Comparison of ENCODE assay signal across 8 cellular contexts in genomic region chr2:173076557-173077345, GRCh38. TPM values are rescaled to one million over a fixed set of nuclear protein-coding genes. Genes with fewer than 3 reads are reported as not detected.
A peak's percentile ranks its signal among the peaks of the same experiment; 100 is the strongest.
DNase-seq lines count a peak whose midpoint lies in the region; ATAC-seq, FAIRE-seq and TF ChIP-seq lines count a peak whose summit lies in the region.

No MANE protein-coding gene starts in this region.

- no peaks in the 10 kb centered on the region for H3K9me3 ChIP-seq in CD8-positive, alpha-beta memory T cell (ENCODE audit: low read length)
- H3K9me3 ChIP-seq in RWPE2 (ENCODE audit: severe bottlenecking), result no peaks in the 10 kb centered on the region

- DNase-seq in CD8-positive, alpha-beta memory T cell, result peak in 3 of 5 donors; percentile 2 to 46 (median 3)
- peak; percentile 15 for DNase-seq in GM19239 (ENCODE audit: insufficient read length, low spot score)
- DNase-seq in RWPE2 (ENCODE audit: low spot score), result peak; percentile 55
- peak in 7 of 61 donors; percentile 1 to 43 (median 18) for DNase-seq in caudate nucleus (lab: John Stamatoyannopoulos, UW)
- DNase-seq in left colon, result peak; percentile 31 to 55
- DNase-seq in stimulated activated naive B cell treated with anti-CD40 and anti-IgM and Interleukin-4, amounts not matched to agents 10 μg/mL and 1 μg/mL and 100 μg/mL, for 72 hours, result peak; percentile 3
- no peak for DNase-seq in effector CD8-positive, alpha-beta T cell (lab: John Stamatoyannopoulos, UW)

- peak overlapping the region; percentile 60 for H3K4me3 ChIP-seq in CD8-positive, alpha-beta memory T cell (ENCODE audit: low read length)
- H3K4me3 ChIP-seq in RWPE2 (ENCODE audit: severe bottlenecking), result peak overlapping the region; percentile 70

- H3K4me1 ChIP-seq in CD8-positive, alpha-beta memory T cell (ENCODE audit: insufficient read depth, low read length), result no peaks in the 10 kb centered on the region
- peaks cover 28% of the 10 kb centered on the region for H3K4me1 ChIP-seq in RWPE2 (ENCODE audit: insufficient read depth, poor library complexity, severe bottlenecking)

- H3K27ac ChIP-seq in CD8-positive, alpha-beta memory T cell (ENCODE audit: low read depth, low read length), result peak overlapping the region; percentile 62
- H3K27ac ChIP-seq in RWPE2 (ENCODE audit: poor library complexity, severe bottlenecking) (peak overlapping the region; percentile 74), caudate nucleus (ENCODE audit: low read depth, low read length) (peak overlapping the region; percentile 55)

- FAIRE-seq in GM19239 (lab: Jason Lieb, UNC), result peak; percentile 87

- POLR2A ChIA-PET in CD8-positive, alpha-beta memory T cell (lab: Charles Lee), result interaction anchor here (0.7 kb wide), 1 partner anchor 36 kb away, joined by 16 read pairs; no protein-coding TSS in a partner anchor

- H3K4me1 Mint-ChIP-seq in CD8-positive, alpha-beta memory T cell, result peaks cover 8 to 28% (median 9%) of the 10 kb centered on the region in 3 donors
- peaks cover 16 to 31% of the 10 kb centered on the region in 2 donors for H3K4me1 Mint-ChIP-seq in stimulated activated naive B cell treated with anti-CD40 and anti-IgM and Interleukin-4, amounts not matched to agents 10 μg/mL and 1 μg/mL and 100 μg/mL, for 72 hours

- no peak for TF ChIP-seq CTCF in RWPE2 (IDR thresholded peaks at IDR 0.05; ENCODE audit: poor library complexity, severe bottlenecking)

- no peaks in the 10 kb centered on the region for H3K36me3 ChIP-seq in CD8-positive, alpha-beta memory T cell (ENCODE audit: insufficient read depth, low read length)
- peaks cover 12% of the 10 kb centered on the region for H3K36me3 ChIP-seq in RWPE2 (ENCODE audit: low read depth)

- H3K27ac Mint-ChIP-seq in CD8-positive, alpha-beta memory T cell, result peak overlapping the region in 2 of 8 donors; percentile 18 to 80
- peak overlapping the region; percentile 96 for H3K27ac Mint-ChIP-seq in stimulated activated naive B cell treated with anti-CD40 and anti-IgM and Interleukin-4, amounts not matched to agents 10 μg/mL and 1 μg/mL and 100 μg/mL, for 72 hours

- no peaks in the 10 kb centered on the region for H3K9me3 Mint-ChIP-seq in CD8-positive, alpha-beta memory T cell
- H3K9me3 Mint-ChIP-seq in stimulated activated naive B cell treated with anti-CD40 and anti-IgM and Interleukin-4, amounts not matched to agents 10 μg/mL and 1 μg/mL and 100 μg/mL, for 72 hours, result no peaks in the 10 kb centered on the region

- ATAC-seq in HG03342 (IDR thresholded peaks at IDR 0.05; ENCODE audit: unreplicated experiment) (peak; percentile 30), RWPE2 (ENCODE audit: low read depth) (peak; percentile 11; the same call in 1 of the 3 replicates), left colon (peak; percentile 42)
- ATAC-seq in stimulated activated naive B cell treated with anti-CD40 and anti-IgM and Interleukin-4, amounts not matched to agents 10 μg/mL and 1 μg/mL and 100 μg/mL, for 72 hours (replicated peaks), result peak; percentile 44 to 51

- no peaks in the 10 kb centered on the region for H3K27me3 ChIP-seq in CD8-positive, alpha-beta memory T cell (ENCODE audit: insufficient read depth, low read length, poor library complexity, severe bottlenecking)
- H3K27me3 ChIP-seq in RWPE2 (ENCODE audit: insufficient read depth, poor library complexity, severe bottlenecking), result no peaks in the 10 kb centered on the region

- H3K36me3 Mint-ChIP-seq in CD8-positive, alpha-beta memory T cell, result no peaks in the 10 kb centered on the region
- peaks cover 1 to 7% of the 10 kb centered on the region in 2 donors for H3K36me3 Mint-ChIP-seq in stimulated activated naive B cell treated with anti-CD40 and anti-IgM and Interleukin-4, amounts not matched to agents 10 μg/mL and 1 μg/mL and 100 μg/mL, for 72 hours

- intact Hi-C loops in left colon (cut with DNase I, micrococcal nuclease), result no loop called here

- H3K4me3 Mint-ChIP-seq in CD8-positive, alpha-beta memory T cell, result peak overlapping the region; percentile 77 to 94 (median 88)
- peak overlapping the region; percentile 88 to 90 for H3K4me3 Mint-ChIP-seq in stimulated activated naive B cell treated with anti-CD40 and anti-IgM and Interleukin-4, amounts not matched to agents 10 μg/mL and 1 μg/mL and 100 μg/mL, for 72 hours

- peaks cover 11 to 22% of the 10 kb centered on the region in 2 donors for H3K27me3 Mint-ChIP-seq in CD8-positive, alpha-beta memory T cell
- H3K27me3 Mint-ChIP-seq in stimulated activated naive B cell treated with anti-CD40 and anti-IgM and Interleukin-4, amounts not matched to agents 10 μg/mL and 1 μg/mL and 100 μg/mL, for 72 hours, result peaks cover 0 to 15% of the 10 kb centered on the region in 2 donors

- CTCF ChIA-PET in CD8-positive, alpha-beta memory T cell (lab: Charles Lee), result no interaction called here

RNA-seq across cellular contexts. Expression of gene MAP3K20, which starts 1.1 kb away (rescaled TPM):
- total RNA-seq in CD8-positive, alpha-beta memory T cell, result 10 to 100 TPM; 11.2 to 14.1 TPM
- 1.9 TPM for polyA plus RNA-seq in CD8-positive, alpha-beta memory T cell
- total RNA-seq in left colon, result 10 to 100 TPM in 1 of 2 donors, 1 to 10 TPM in 1; 6.7 to 30.3 TPM
